ENCODE assay signal across 1 cellular context in genomic region chr4:171629737-171630136, GRCh38.
TF ChIP-seq lines count a peak whose summit lies in the region.

No MANE protein-coding gene starts in this region.

TF ChIP-seq in GM23338, 12 proteins besides CTCF, POLR2A, EP300 and RAD21 (continued from another document):
- no peak for TF ChIP-seq ZNF462 (CRISPR knock-in tag; IDR thresholded peaks at IDR 0.05)
- no peak for TF ChIP-seq REST (IDR thresholded peaks at IDR 0.05; ENCODE audit: unreplicated experiment)
- TF ChIP-seq ZNF114 (CRISPR knock-in tag; IDR thresholded peaks at IDR 0.05) = no peak
- no peak for TF ChIP-seq EZH2 (IDR thresholded peaks at IDR 0.05; ENCODE audit: low read depth, unreplicated experiment)
